21 cellular contexts compared by ENCODE assay signal in genomic region chr4:39255916-39256315, GRCh38.
A peak's percentile ranks its signal among the peaks of the same experiment; 100 is the strongest.
DNase-seq lines count a peak whose midpoint lies in the region; ATAC-seq and TF ChIP-seq lines count a peak whose summit lies in the region.
"Had no signal": no experiment of that assay in that cellular context is flagged by ENCODE, and none has a peak within 500 bp of the region (broad histone marks: within the 10 kb centered on the region; RNA-seq: fewer than 3 reads in every experiment).

No MANE protein-coding gene starts in this region.

- ATAC-seq in activated CD8-positive, alpha-beta memory T cell treated with anti-CD3 and anti-CD28 coated beads, Interleukin-2, amount 10 ng/mL, durations not matched to agents 7 days and 5 days = no peak
- ATAC-seq: heart left ventricle; naive thymus-derived CD4-positive, alpha-beta T cell; stimulated activated naive CD8-positive, alpha-beta T cell treated with anti-CD3 and anti-CD28 coated beads, Interleukin-15, amount 100 ng/mL, for 72 hours; upper lobe of right lung had no signal

- H3K27me3 ChIP-seq in tibial artery = no peaks in the 10 kb centered on the region
- H3K27me3 ChIP-seq: heart left ventricle, MG63, upper lobe of right lung had no signal

- no peaks in the 10 kb centered on the region for H3K9me3 ChIP-seq in mesodermal cell (ENCODE audit: control insufficient read depth, low read length)
- H3K9me3 ChIP-seq in tibial artery = no peaks in the 10 kb centered on the region
- H3K9me3 ChIP-seq: heart left ventricle, MG63, upper lobe of right lung had no signal

- no peak overlapping the region for H3K27ac Mint-ChIP-seq in activated CD8-positive, alpha-beta memory T cell treated with anti-CD3 and anti-CD28 coated beads, Interleukin-2, amount 10 ng/mL, durations not matched to agents 7 days and 5 days
- H3K27ac Mint-ChIP-seq: activated CD4-positive, alpha-beta T cell treated with anti-CD3 and anti-CD28 coated beads, Interleukin-2, amount 10 ng/mL, durations not matched to agents 7 days and 5 days; immature natural killer cell; stimulated activated naive CD8-positive, alpha-beta T cell treated with anti-CD3 and anti-CD28 coated beads, Interleukin-15, amount 100 ng/mL, for 72 hours had no signal

- peak; percentile 3 to 34 for DNase-seq in NCI-H524 (lab: John Stamatoyannopoulos, UW)
- no peak for DNase-seq in NCI-H524 treated with DMSO at 0.1 percent for 48 hours (lab: John Stamatoyannopoulos, UW)
- DNase-seq in cardiac fibroblast (ENCODE audit: low read depth in 2 of 2) = peak; percentile 25 to 36
- DNase-seq in tibial artery = no peak
- no peak for DNase-seq in activated CD8-positive, alpha-beta memory T cell treated with anti-CD3 and anti-CD28 coated beads, Interleukin-2, amount 10 ng/mL, durations not matched to agents 7 days and 5 days
- no peak for DNase-seq in NOMO-1 (lab: John Stamatoyannopoulos, UW; ENCODE audit: unreplicated experiment in 2 of 2)
- DNase-seq in NCI-H187 treated with DMSO at 0.1 percent for 48 hours (lab: John Stamatoyannopoulos, UW) = no peak
- DNase-seq: activated CD4-positive, alpha-beta T cell treated with anti-CD3 and anti-CD28 coated beads, Interleukin-2, amount 10 ng/mL, durations not matched to agents 7 days and 5 days; activated gamma-delta T cell; effector CD4-positive, alpha-beta T cell; heart left ventricle; immature natural killer cell; naive thymus-derived CD4-positive, alpha-beta T cell; NCI-H1436; stimulated activated CD4-positive, alpha-beta T cell treated with anti-CD3 and anti-CD28 coated beads, Interleukin-2, amount 100 ng/mL, for 48 hours; stimulated activated naive CD8-positive, alpha-beta T cell treated with anti-CD3 and anti-CD28 coated beads, Interleukin-15, amount 100 ng/mL, for 72 hours; upper lobe of right lung had no signal

- H3K27ac ChIP-seq in mesodermal cell (ENCODE audit: low read depth, low read length, severe bottlenecking) = peak overlapping the region; percentile 80
- peak overlapping the region; percentile 64 to 70 for H3K27ac ChIP-seq in tibial artery
- H3K27ac ChIP-seq: 22Rv1, heart left ventricle, skin epidermis, upper lobe of right lung had no signal

- no peaks in the 10 kb centered on the region for H3K27me3 Mint-ChIP-seq in activated CD8-positive, alpha-beta memory T cell treated with anti-CD3 and anti-CD28 coated beads, Interleukin-2, amount 10 ng/mL, durations not matched to agents 7 days and 5 days
- H3K27me3 Mint-ChIP-seq: activated CD4-positive, alpha-beta T cell treated with anti-CD3 and anti-CD28 coated beads, Interleukin-2, amount 10 ng/mL, durations not matched to agents 7 days and 5 days; naive thymus-derived CD4-positive, alpha-beta T cell; stimulated activated naive CD8-positive, alpha-beta T cell treated with anti-CD3 and anti-CD28 coated beads, Interleukin-15, amount 100 ng/mL, for 72 hours had no signal

- H3K4me3 ChIP-seq in cardiac fibroblast (replicated peaks in 1 of 2; ENCODE audit: low read depth in 2 of 2, low read length in 2 of 2) = no peak overlapping the region
- H3K4me3 ChIP-seq in mesodermal cell (ENCODE audit: extremely low read depth, insufficient read depth, low read length, poor library complexity, severe bottlenecking) = no peak overlapping the region
- H3K4me3 ChIP-seq in tibial artery = no peak overlapping the region
- H3K4me3 ChIP-seq: heart left ventricle, MG63, skin epidermis, upper lobe of right lung had no signal

- H3K36me3 ChIP-seq in mesodermal cell (ENCODE audit: control insufficient read depth, insufficient read depth, low read length) = peaks cover 16% of the 10 kb centered on the region
- peaks cover 0 to 38% (median 13%) of the 10 kb centered on the region in 3 donors for H3K36me3 ChIP-seq in tibial artery
- H3K36me3 ChIP-seq: MG63 had no signal

- intact Hi-C loops in tibial artery (cut with DNase I; ENCODE audit: low total_unique reads) = no loop called here

- TF ChIP-seq CTCF in cardiac fibroblast (IDR thresholded peaks at IDR 0.05; ENCODE audit: low read depth, low read length) (no peak), tibial artery (IDR thresholded peaks at IDR 0.05) (no peak)

- H3K36me3 Mint-ChIP-seq in activated CD8-positive, alpha-beta memory T cell treated with anti-CD3 and anti-CD28 coated beads, Interleukin-2, amount 10 ng/mL, durations not matched to agents 7 days and 5 days = peaks cover 5% of the 10 kb centered on the region

- CTCF ChIA-PET in activated CD8-positive, alpha-beta memory T cell treated with anti-CD3 and anti-CD28 coated beads, Interleukin-2, amount 10 ng/mL, durations not matched to agents 7 days and 5 days (lab: Charles Lee) = no interaction called here

- H3K9me3 Mint-ChIP-seq in activated CD8-positive, alpha-beta memory T cell treated with anti-CD3 and anti-CD28 coated beads, Interleukin-2, amount 10 ng/mL, durations not matched to agents 7 days and 5 days (ENCODE audit: low read depth) = no peaks in the 10 kb centered on the region
- H3K9me3 Mint-ChIP-seq: activated CD4-positive, alpha-beta T cell treated with anti-CD3 and anti-CD28 coated beads, Interleukin-2, amount 10 ng/mL, durations not matched to agents 7 days and 5 days; immature natural killer cell; stimulated activated naive CD8-positive, alpha-beta T cell treated with anti-CD3 and anti-CD28 coated beads, Interleukin-15, amount 100 ng/mL, for 72 hours had no signal

- WGBS in mesodermal cell (ENCODE audit: insufficient coverage in 2 of 2), 2 experiments = 87 to 92% methylated on average over 3 to 4 of the region's 5 CpGs

- H3K4me1 Mint-ChIP-seq in activated CD8-positive, alpha-beta memory T cell treated with anti-CD3 and anti-CD28 coated beads, Interleukin-2, amount 10 ng/mL, durations not matched to agents 7 days and 5 days = no peaks in the 10 kb centered on the region
- H3K4me1 Mint-ChIP-seq: activated CD4-positive, alpha-beta T cell treated with anti-CD3 and anti-CD28 coated beads, Interleukin-2, amount 10 ng/mL, durations not matched to agents 7 days and 5 days; immature natural killer cell; stimulated activated naive CD8-positive, alpha-beta T cell treated with anti-CD3 and anti-CD28 coated beads, Interleukin-15, amount 100 ng/mL, for 72 hours had no signal

- H3K4me1 ChIP-seq in mesodermal cell (ENCODE audit: control insufficient read depth, insufficient read depth, low read length, poor library complexity, severe bottlenecking) (peaks cover 22% of the 10 kb centered on the region), tibial artery (peaks cover 0 to 23% (median 14%) of the 10 kb centered on the region in 4 donors)
- H3K4me1 ChIP-seq: heart left ventricle, upper lobe of right lung had no signal

- H3K4me3 Mint-ChIP-seq in activated CD8-positive, alpha-beta memory T cell treated with anti-CD3 and anti-CD28 coated beads, Interleukin-2, amount 10 ng/mL, durations not matched to agents 7 days and 5 days = no peak overlapping the region
- H3K4me3 Mint-ChIP-seq: activated CD4-positive, alpha-beta T cell treated with anti-CD3 and anti-CD28 coated beads, Interleukin-2, amount 10 ng/mL, durations not matched to agents 7 days and 5 days; immature natural killer cell; naive thymus-derived CD4-positive, alpha-beta T cell; stimulated activated naive CD8-positive, alpha-beta T cell treated with anti-CD3 and anti-CD28 coated beads, Interleukin-15, amount 100 ng/mL, for 72 hours had no signal

Comparison
In these comparisons a context has a peak if more than half of its experiments do, and no peak if none do; other contexts are left out.
1. DNase-seq: peak in NCI-H524 (2 of 2) and cardiac fibroblast (2 of 2); none in NCI-H524 treated with DMSO at 0.1 percent for 48 hours (single experiment), tibial artery (0 of 2), activated CD8-positive, alpha-beta memory T cell treated with anti-CD3 and anti-CD28 coated beads, Interleukin-2, amount 10 ng/mL, durations not matched to agents 7 days and 5 days (single experiment), NOMO-1 (0 of 2) and NCI-H187 treated with DMSO at 0.1 percent for 48 hours (single experiment).